2 cellular contexts compared by ENCODE assay signal in genomic region chr9:107881625-107882300, GRCh38.
TF ChIP-seq lines count a peak whose summit lies in the region.

No MANE protein-coding gene starts in this region.

TF ChIP-seq in IMR-90, 13 proteins besides CTCF, POLR2A, EP300 and RAD21:
- TF ChIP-seq RFX5 (IDR thresholded peaks at IDR 0.05; ENCODE audit: low read depth, low read length) (no peak), BHLHE40 (IDR thresholded peaks at IDR 0.05; ENCODE audit: low read depth, low read length) (no peak), RCOR1 (IDR thresholded peaks at IDR 0.05; ENCODE audit: insufficient replicate concordance, low read length) (no peak), CEBPB (IDR thresholded peaks at IDR 0.05; ENCODE audit: low read depth, low read length) (no peak), NFE2L2 (IDR thresholded peaks at IDR 0.05; ENCODE audit: low read depth, low read length) (no peak)

TF ChIP-seq in GM12878, 131 proteins besides CTCF, POLR2A, EP300 and RAD21:
- TF ChIP-seq NR2C2 (IDR thresholded peaks at IDR 0.05; ENCODE audit: borderline replicate concordance, control insufficient read depth, insufficient read length, low read depth): no peak
- TF ChIP-seq CHD2 (IDR thresholded peaks at IDR 0.05; ENCODE audit: borderline replicate concordance, low read depth, low read length): no peak
- TF ChIP-seq CBX5 (IDR thresholded peaks at IDR 0.05; ENCODE audit: low read depth): 0 out of 2 replicates have a peak, but pooled peaks have one; percentile 37
